In the genomic region with DNA sequence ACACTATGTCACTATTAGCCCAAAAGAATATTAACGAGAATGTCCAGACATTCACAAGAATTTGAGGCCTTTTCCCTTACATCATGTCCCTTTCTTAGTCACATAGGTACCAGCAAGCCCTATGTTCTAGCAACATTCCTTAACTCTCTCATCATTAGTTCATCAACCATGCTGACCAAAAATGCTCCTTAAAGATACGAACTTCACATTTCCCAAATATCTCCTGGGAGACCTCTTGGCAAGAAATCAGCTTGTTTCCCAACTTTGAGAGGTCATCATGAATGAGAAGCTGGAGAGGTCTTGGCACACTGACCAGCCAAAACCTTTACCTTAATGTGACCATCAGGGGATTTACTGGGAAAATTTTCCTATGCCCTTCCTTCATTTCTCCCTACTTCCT, we compare ENCODE assay signal across 24 cellular contexts. TPM values are rescaled to one million over a fixed set of nuclear protein-coding genes. Genes with fewer than 3 reads are reported as not detected.
DNase-seq lines count a peak whose midpoint lies in the region; TF ChIP-seq lines count a peak whose summit lies in the region.
"Had no signal": no experiment of that assay in that cellular context is flagged by ENCODE, and none has a peak within 500 bp of the region (broad histone marks: within the 10 kb centered on the region; RNA-seq: fewer than 3 reads in every experiment).

No MANE protein-coding gene starts in this region.

- H3K4me3 ChIP-seq in mammary epithelial cell (replicated peaks in 1 of 3; ENCODE audit: insufficient read depth in 1 of 3, low read depth in 2 of 3, low read length in 3 of 3) (no peak overlapping the region), iPS-20b (ENCODE audit: low read length) (peak overlapping the region; percentile 24)
- H3K4me3 ChIP-seq: GM12878, heart right ventricle had no signal

- POLR2A ChIA-PET in MCF 10A (lab: Yijun Ruan, JAX) (no interaction called here), HEK293T (lab: Yijun Ruan, JAX) (interaction anchor here (12.6 kb wide), 1 partner anchor 9 kb away, joined by 257 read pairs; a partner anchor contains a TSS)

- no peak overlapping the region for H3K4me3 Mint-ChIP-seq in MCF 10A (ENCODE audit: unreplicated experiment)
- H3K4me3 Mint-ChIP-seq: CD8-positive, alpha-beta T cell; naive thymus-derived CD8-positive, alpha-beta T cell had no signal

- in situ Hi-C loops in mammary epithelial cell (cut with MboI; ENCODE audit: low sequenced_read_pairs in 2 of 2), result no loop called here

- H3K9me3 ChIP-seq in mammary epithelial cell (replicated peaks; ENCODE audit: insufficient read depth, low read length) (no peaks in the 10 kb centered on the region), iPS-20b (ENCODE audit: insufficient read depth, low read depth, low read length) (no peaks in the 10 kb centered on the region)
- H3K9me3 ChIP-seq: heart right ventricle, SK-N-SH had no signal

- H3K36me3 ChIP-seq in mammary epithelial cell (ENCODE audit: insufficient read depth, low read length) (no peaks in the 10 kb centered on the region), iPS-20b (ENCODE audit: insufficient read depth, low read depth, low read length) (peaks cover 57% of the 10 kb centered on the region)
- H3K36me3 ChIP-seq: heart right ventricle had no signal

- H3K27ac ChIP-seq in mammary epithelial cell (ENCODE audit: insufficient read depth, low read depth, low read length) (no peak overlapping the region), iPS-20b (ENCODE audit: low read length) (no peak overlapping the region)
- H3K27ac ChIP-seq: heart right ventricle had no signal

- H3K27me3 Mint-ChIP-seq in MCF 10A (ENCODE audit: insufficient read depth, unreplicated experiment), result peaks cover 34% of the 10 kb centered on the region
- H3K27me3 Mint-ChIP-seq: type B pancreatic cell had no signal

- DNase-seq in MCF 10A (ENCODE audit: unreplicated experiment), result peak; percentile 13
- DNase-seq in mammary epithelial cell, result no peak
- DNase-seq in amniotic epithelial cell (ENCODE audit: low read depth), result peak; percentile 81
- DNase-seq in foreskin melanocyte, result no peak
- DNase-seq in NCI-H2171 treated with DMSO at 0.1 percent for 48 hours (lab: John Stamatoyannopoulos, UW), result no peak
- DNase-seq in HEK293T (ENCODE audit: extremely low spot score), result no peak
- DNase-seq in OCI-M1 (lab: John Stamatoyannopoulos, UW), result no peak
- DNase-seq: 8988T; activated CD4-positive, alpha-beta T cell treated with anti-CD3 and anti-CD28 coated beads for 4 hours; activated CD8-positive, alpha-beta memory T cell treated with anti-CD3 and anti-CD28 coated beads, Interleukin-2, amount 50 U/mL, for 4 hours; activated naive CD4-positive, alpha-beta T cell; CD8-positive, alpha-beta T cell; cortex of kidney; heart right ventricle; islet precursor cell; KG1; naive thymus-derived CD8-positive, alpha-beta T cell; NCI-H1092 treated with DMSO at 0.1 percent for 48 hours; SK-N-SH; stimulated activated naive CD4-positive, alpha-beta T cell had no signal

- H3K9ac ChIP-seq in mammary epithelial cell (ENCODE audit: insufficient read depth, low read length) (no peak overlapping the region), iPS-20b (ENCODE audit: low read depth, low read length) (no peak overlapping the region)
- H3K9ac ChIP-seq: SK-N-SH had no signal

- H3K4me1 ChIP-seq in mammary epithelial cell (ENCODE audit: insufficient read depth, low read length) (no peaks in the 10 kb centered on the region), iPS-20b (ENCODE audit: insufficient read depth, low read length) (peaks cover 18% of the 10 kb centered on the region; the same call in 1 of the 2 replicates)

- TF ChIP-seq CTCF in MCF 10A (IDR thresholded peaks at IDR 0.05; ENCODE audit: unreplicated experiment) (no peak), mammary epithelial cell (conservative IDR thresholded peaks at IDR 0.05 in 1 of 2, IDR thresholded peaks at IDR 0.05 in 1 of 2; ENCODE audit: extremely low read depth in 1 of 2, insufficient read depth in 1 of 2, low read depth in 1 of 2, low read length in 2 of 2) (no peak)

- no peak overlapping the region for H2AFZ ChIP-seq in mammary epithelial cell (ENCODE audit: low read depth, low read length)

- no peaks in the 10 kb centered on the region for H3K4me1 Mint-ChIP-seq in MCF 10A (ENCODE audit: insufficient read depth, unreplicated experiment)

- CTCF ChIA-PET in MCF 10A (lab: Yijun Ruan, JAX), result interaction anchor here (1.5 to 1.9 kb wide), 2 partner anchors 23 to 228 kb away, joined by 4 to 5 read pairs; no protein-coding TSS in a partner anchor
- CTCF ChIA-PET in mammary epithelial cell (lab: Charles Lee; ENCODE audit: low non-redundant PET), result no interaction called here
- CTCF ChIA-PET in HEK293T (lab: Yijun Ruan, JAX), result no interaction called here

- H4K20me1 ChIP-seq in mammary epithelial cell (ENCODE audit: insufficient read depth, low read length), result no peaks in the 10 kb centered on the region

- H3K79me2 ChIP-seq in mammary epithelial cell (ENCODE audit: insufficient read depth, low read length), result no peaks in the 10 kb centered on the region

- WGBS in mammary epithelial cell (ENCODE audit: low coverage, missing lambda C conversion rate), result 31% methylated on average over 2 of the region's 2 CpGs

- dilution Hi-C loops in mammary epithelial cell (cut with HindIII; ENCODE audit: low sequenced_read_pairs), result no loop called here

- no peak overlapping the region for H3K27ac Mint-ChIP-seq in MCF 10A (ENCODE audit: low read depth, unreplicated experiment)
- H3K27ac Mint-ChIP-seq: CD8-positive, alpha-beta T cell; naive thymus-derived CD8-positive, alpha-beta T cell; type B pancreatic cell had no signal

- no peaks in the 10 kb centered on the region for H3K9me3 Mint-ChIP-seq in MCF 10A (ENCODE audit: unreplicated experiment)
- H3K9me3 Mint-ChIP-seq: CD8-positive, alpha-beta T cell; naive thymus-derived CD8-positive, alpha-beta T cell; type B pancreatic cell had no signal

- no TSS peak for BruUV-seq in MCF 10A (replicated peaks; lab: Mats Ljungman, UMichigan)
- no TSS peak for BruUV-seq in mammary epithelial cell (replicated peaks; lab: Mats Ljungman, UMichigan)

- H3K4me2 ChIP-seq in mammary epithelial cell (ENCODE audit: insufficient read depth, low read depth, low read length), result no peak overlapping the region
- H3K4me2 ChIP-seq: SK-N-SH had no signal

- intact Hi-C loops in MCF 10A (cut with micrococcal nuclease), result no loop called here
- intact Hi-C loops in mammary epithelial cell (cut with micrococcal nuclease), result no loop called here

- H3K27me3 ChIP-seq in mammary epithelial cell (ENCODE audit: insufficient read depth, low read length), result no peaks in the 10 kb centered on the region
- H3K27me3 ChIP-seq in iPS-20b (ENCODE audit: insufficient read depth, low read length), result no peaks in the 10 kb centered on the region

- H3K36me3 Mint-ChIP-seq in MCF 10A (ENCODE audit: insufficient read depth, unreplicated experiment), result no peaks in the 10 kb centered on the region
- H3K36me3 Mint-ChIP-seq: naive thymus-derived CD8-positive, alpha-beta T cell had no signal

TF ChIP-seq in HEK293T, 16 proteins besides CTCF, POLR2A, EP300 and RAD21:
- TF ChIP-seq FOXK2 (IDR thresholded peaks at IDR 0.05) (no peak), NFRKB (IDR thresholded peaks at IDR 0.05) (no peak), BHLHE40 (IDR thresholded peaks at IDR 0.05; ENCODE audit: borderline replicate concordance) (no peak), CTBP1 (IDR thresholded peaks at IDR 0.05; ENCODE audit: borderline replicate concordance) (no peak), L3MBTL2 (conservative IDR thresholded peaks at IDR 0.05) (no peak), SUZ12 (IDR thresholded peaks at IDR 0.05) (no peak), SP1 (IDR thresholded peaks at IDR 0.05) (no peak), FOXM1 (IDR thresholded peaks at IDR 0.05; ENCODE audit: borderline replicate concordance) (no peak), ZNF384 (IDR thresholded peaks at IDR 0.05) (no peak)

RNA-seq across cellular contexts. Expression of a gene that starts 4.6 kb away (rescaled TPM):
- total RNA-seq in MCF 10A (2022) (0.05 and 0.09 TPM in 2 replicates), mammary epithelial cell (1 to 10 TPM; 3.2 to 3.3 TPM)
- 2.1 TPM for polyA plus RNA-seq in mammary epithelial cell
- polyA minus RNA-seq in mammary epithelial cell, result 9.1 TPM

RNA-seq across cellular contexts. Expression of a gene that starts 10.4 kb away (rescaled TPM):
- total RNA-seq in MCF 10A (2022) (36.4 and 46.7 TPM in 2 replicates), mammary epithelial cell (10 to 100 TPM; 40.3 to 43.3 TPM)
- 69.3 TPM for polyA plus RNA-seq in mammary epithelial cell
- polyA minus RNA-seq in mammary epithelial cell, result 59.5 TPM

RNA-seq across cellular contexts. Expression of a gene that starts 44.5 kb away (rescaled TPM):
- total RNA-seq in MCF 10A (2022) (84.1 and 105 TPM in 2 replicates), mammary epithelial cell (10 to 100 TPM; 37.7 to 75.8 TPM)
- 82.6 TPM for polyA plus RNA-seq in mammary epithelial cell
- polyA minus RNA-seq in mammary epithelial cell, result 30.0 TPM

RNA-seq across cellular contexts. Expression of a gene that starts 44.8 kb away (rescaled TPM):
- total RNA-seq in MCF 10A (2022) (22.8 and 23.3 TPM in 2 replicates), mammary epithelial cell (10 to 100 TPM; 17.6 to 21.8 TPM)
- 8.0 TPM for polyA plus RNA-seq in mammary epithelial cell
- polyA minus RNA-seq in mammary epithelial cell, result 7.1 TPM

RNA-seq across cellular contexts. Expression of a gene that starts 58.4 kb away (rescaled TPM):
- total RNA-seq in MCF 10A (2022) (not detected in 2 replicates), mammary epithelial cell (not detected)
- polyA plus RNA-seq in mammary epithelial cell, result not detected
- polyA minus RNA-seq in mammary epithelial cell, result not detected
- total RNA-seq: CD8-positive, alpha-beta T cell; GM12878; heart right ventricle; naive thymus-derived CD8-positive, alpha-beta T cell; pulmonary artery endothelial cell had no signal
- polyA plus RNA-seq: GM12878; heart right ventricle; naive thymus-derived CD8-positive, alpha-beta T cell; SK-N-SH had no signal

Comparison
In these comparisons a context has a peak if more than half of its experiments do, and no peak if none do; other contexts are left out.
1. DNase-seq: peak in MCF 10A (single experiment) and amniotic epithelial cell (single experiment); none in mammary epithelial cell (single experiment), foreskin melanocyte (single experiment), NCI-H2171 treated with DMSO at 0.1 percent for 48 hours (single experiment), HEK293T (single experiment) and OCI-M1 (single experiment).